In the genomic region with DNA sequence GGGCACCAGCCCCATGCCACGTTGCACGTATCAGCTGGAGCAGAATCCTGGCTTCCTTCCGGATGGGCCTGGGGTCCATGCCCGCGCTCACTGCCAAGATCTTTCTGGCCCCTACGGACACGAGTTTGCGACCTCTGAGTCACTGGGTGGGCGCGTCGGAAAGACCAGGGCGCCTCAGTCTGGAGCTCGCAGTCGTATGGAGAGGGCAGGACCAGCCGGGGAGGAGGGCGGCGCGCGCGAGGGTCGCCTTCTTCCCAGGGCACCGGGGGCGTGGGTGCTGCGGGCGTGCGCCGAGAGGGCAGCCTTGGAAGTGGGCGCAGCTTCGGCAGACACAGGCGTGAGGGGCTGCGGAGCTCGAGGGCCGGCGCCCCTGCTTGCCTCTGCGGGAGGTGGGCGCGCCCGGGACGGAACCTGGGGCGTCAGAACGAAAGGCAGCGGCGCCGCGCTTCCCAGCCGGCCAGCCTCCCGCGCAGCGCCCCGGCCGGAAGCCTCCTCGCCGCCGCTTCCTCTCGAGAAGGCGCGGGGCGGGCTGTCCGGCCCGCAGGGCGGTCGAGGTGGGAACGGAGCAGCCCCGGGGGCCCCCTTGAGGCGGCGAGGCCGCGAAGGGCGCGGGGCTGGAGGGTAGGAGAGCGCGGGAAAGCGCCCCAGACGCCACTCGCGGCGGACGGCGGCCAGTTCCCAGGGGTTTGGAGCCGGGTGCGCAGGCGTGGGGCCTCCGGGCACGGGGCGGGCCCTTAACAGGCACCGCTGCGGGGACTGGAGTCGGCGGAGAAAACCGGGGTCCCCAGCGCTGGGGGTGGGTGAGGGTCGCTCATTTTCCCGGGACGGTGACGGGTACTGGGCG, we compare ENCODE assay signal across 8 cellular contexts. TPM values are rescaled to one million over a fixed set of nuclear protein-coding genes. Genes with fewer than 3 reads are reported as not detected.
A peak's percentile ranks its signal among the peaks of the same experiment; 100 is the strongest.
DNase-seq lines count a peak whose midpoint lies in the region; ATAC-seq and TF ChIP-seq lines count a peak whose summit lies in the region.

A gene (plus strand): TSS at position 490 of the 844 bp plus-strand sequence. CDS start 459 bp downstream, outside the sequence.

- H3K4me3 ChIP-seq in left ventricle myocardium inferior (peak within 1 kb of the TSS; percentile 99), psoas muscle (peak within 1 kb of the TSS; percentile 99), vagina (peak within 1 kb of the TSS; percentile 81 to 93)

- intact Hi-C loops in left ventricle myocardium inferior (cut with micrococcal nuclease) (loop anchor here (10.0 kb wide), 1 partner anchor 254 kb away; a partner anchor contains a TSS), psoas muscle (cut with DNase I) (loop anchor here in 1 of 2 donors (5.0 kb wide), 1 partner anchor 172 kb away; a partner anchor contains a TSS), vagina (cut with DNase I) (loop anchor here (5.0 kb wide), 1 partner anchor 252 kb away; a partner anchor contains a TSS)

- DNase-seq in DMS153 treated with DMSO at 0.1 percent for 48 hours (lab: John Stamatoyannopoulos, UW; ENCODE audit: unreplicated experiment) (peak; percentile 26), KG1 (lab: John Stamatoyannopoulos, UW) (peak; percentile 42), T-cell (peak; percentile 5 to 70 (median 48)), amniotic stem cell (lab: John Stamatoyannopoulos, UW) (peak; percentile 45), left ventricle myocardium inferior (peak; percentile 69), psoas muscle (peak; percentile 69 to 81), vagina (ENCODE audit: extremely low spot score in 2 of 2) (no peak)

- peak within 1 kb of the TSS; percentile 84 to 88 (median 87) for H3K4me3 Mint-ChIP-seq in T-cell

- H3K27me3 ChIP-seq in left ventricle myocardium inferior (ENCODE audit: low read depth) (no peaks in the 10 kb centered on the region), psoas muscle (ENCODE audit: insufficient read depth in 3 of 3, low read length in 2 of 3) (no peaks in the 10 kb centered on the region), vagina (no peaks in the 10 kb centered on the region)

- H3K4me1 ChIP-seq in left ventricle myocardium inferior (peaks cover 98% of the 10 kb centered on the region), psoas muscle (peaks cover 66% of the 10 kb centered on the region), vagina (peaks cover 92% of the 10 kb centered on the region)

- peaks cover 53 to 76% (median 65%) of the 10 kb centered on the region in 3 donors for H3K4me1 Mint-ChIP-seq in T-cell

- H3K36me3 ChIP-seq in left ventricle myocardium inferior (peaks cover 22% of the 10 kb centered on the region), psoas muscle (ENCODE audit: insufficient read depth in 1 of 2, low read depth in 1 of 2) (peaks cover 0 to 24% of the 10 kb centered on the region in 2 donors), vagina (peaks cover 0 to 6% of the 10 kb centered on the region in 2 donors)

- 0 to 1% (median 0%) methylated on average over 66 to 96 of the region's 96 CpGs for WGBS in psoas muscle, 3 donors

- H3K27ac ChIP-seq in left ventricle myocardium inferior (replicated peaks) (peak within 1 kb of the TSS; percentile 90), psoas muscle (peak within 1 kb of the TSS; percentile 89), vagina (peak within 1 kb of the TSS; percentile 83)

- no peaks in the 10 kb centered on the region for H3K36me3 Mint-ChIP-seq in T-cell

- TF ChIP-seq CTCF in left ventricle myocardium inferior (IDR thresholded peaks at IDR 0.05; ENCODE audit: borderline replicate concordance) = no peak
- no peak for TF ChIP-seq CTCF in psoas muscle (IDR thresholded peaks at IDR 0.05)
- TF ChIP-seq CTCF in vagina (IDR thresholded peaks at IDR 0.05) = no peak

- H3K9me3 Mint-ChIP-seq in T-cell = no peaks in the 10 kb centered on the region

- H3K27ac Mint-ChIP-seq in T-cell = peak within 1 kb of the TSS; percentile 88 to 92

- POLR2A ChIA-PET in T-cell (lab: Charles Lee) = interaction anchor here in 1 of 2 donors (1.2 kb wide), 1 partner anchor 252 kb away, joined by 3 read pairs; no protein-coding TSS in a partner anchor

- TF ChIP-seq POLR2A in vagina (IDR thresholded peaks at IDR 0.05) = peak in 1 of 2 donors; percentile 76

- H3K27me3 Mint-ChIP-seq in T-cell = no peaks in the 10 kb centered on the region

- H3K9me3 ChIP-seq in left ventricle myocardium inferior (replicated peaks) = no peaks in the 10 kb centered on the region
- no peaks in the 10 kb centered on the region for H3K9me3 ChIP-seq in psoas muscle
- H3K9me3 ChIP-seq in vagina = no peaks in the 10 kb centered on the region

- ATAC-seq in GM21360 (IDR thresholded peaks at IDR 0.05; ENCODE audit: unreplicated experiment) (peak; percentile 45), T-cell (replicated peaks in 1 of 4) (peak; percentile 74 to 84 (median 80)), psoas muscle (peak; percentile 68 to 85 (median 82))

- CTCF ChIA-PET in T-cell (lab: Charles Lee) = interaction anchor here in 1 of 2 donors (0.6 kb wide), 1 partner anchor 289 kb away, joined by 3 read pairs; no protein-coding TSS in a partner anchor

RNA-seq across cellular contexts. Expression of the gene that starts here (rescaled TPM):
- total RNA-seq in T-cell (100 to 1,000 TPM; 134 to 231 (median 204) TPM), left ventricle myocardium inferior (156 TPM), psoas muscle (100 to 1,000 TPM; 113 to 130 (median 117) TPM), vagina (147 TPM)
- polyA plus RNA-seq in psoas muscle = 100 to 1,000 TPM; 161 to 193 (median 187) TPM

Comparison
In these comparisons a context has a peak if more than half of its experiments do, and no peak if none do; other contexts are left out.
1. DNase-seq: peak in DMS153 treated with DMSO at 0.1 percent for 48 hours (single experiment), KG1 (single experiment), T-cell (34 of 34), amniotic stem cell (single experiment), left ventricle myocardium inferior (single experiment) and psoas muscle (2 of 2); none in vagina (0 of 2).
2. Peak in every context shown above with its lines, with median percentiles within 50 percentile points of each other: ATAC-seq, H3K27ac ChIP-seq and H3K4me3 ChIP-seq.